13 cellular contexts compared by ENCODE assay signal in genomic region chr9:30732060-30732459, GRCh38.
"Had no signal": no experiment of that assay in that cellular context is flagged by ENCODE, and none has a peak within 500 bp of the region (broad histone marks: within the 10 kb centered on the region; RNA-seq: fewer than 3 reads in every experiment).

No MANE protein-coding gene starts in this region.

- DNase-seq: activated CD4-positive, alpha-beta memory T cell treated with anti-CD3 and anti-CD28 coated beads for 36 hours; activated gamma-delta T cell; activated T-cell treated with anti-CD3 and anti-CD28 coated beads, Interleukin-2, amount 50 U/mL, for 48 hours; cerebellar nuclear complex; glutamatergic neuron; occipital lobe; spleen; stimulated activated CD4-positive, alpha-beta T cell treated with anti-CD3 and anti-CD28 coated beads, Interleukin-1b, Interleukin-23, amount 100 ng/mL, for 48 hours; stimulated activated naive B cell treated with anti-CD40 and anti-IgM and Interleukin-4, amounts not matched to agents 10 μg/mL and 1 μg/mL and 100 μg/mL, for 72 hours had no signal

- H3K27ac ChIP-seq: prostate gland, spleen, tibial nerve had no signal

- H3K27ac Mint-ChIP-seq: activated CD4-positive, alpha-beta memory T cell treated with anti-CD3 and anti-CD28 coated beads for 36 hours; activated naive CD8-positive, alpha-beta T cell; natural killer cell treated with Interleukin-12 subunit alpha and Interleukin-12 subunit beta and Interleukin-15 and Interleukin-18, amount 100 ng/mL, for 72 hours; stimulated activated naive B cell treated with anti-CD40 and anti-IgM and Interleukin-4, amounts not matched to agents 10 μg/mL and 1 μg/mL and 100 μg/mL, for 72 hours had no signal

- H3K36me3 ChIP-seq: prostate gland, spleen, tibial nerve had no signal

- H3K27me3 Mint-ChIP-seq: activated CD4-positive, alpha-beta memory T cell treated with anti-CD3 and anti-CD28 coated beads for 36 hours; natural killer cell treated with Interleukin-12 subunit alpha and Interleukin-12 subunit beta and Interleukin-15 and Interleukin-18, amount 100 ng/mL, for 72 hours; stimulated activated naive B cell treated with anti-CD40 and anti-IgM and Interleukin-4, amounts not matched to agents 10 μg/mL and 1 μg/mL and 100 μg/mL, for 72 hours had no signal

- H3K4me1 ChIP-seq: prostate gland, spleen, tibial nerve had no signal

- H3K27me3 ChIP-seq: spleen, tibial nerve had no signal

- H3K4me3 ChIP-seq: prostate gland, spleen, tibial nerve had no signal

- H3K9me3 ChIP-seq: prostate gland, spleen, tibial nerve had no signal

- H3K9me3 Mint-ChIP-seq: activated CD4-positive, alpha-beta memory T cell treated with anti-CD3 and anti-CD28 coated beads for 36 hours; stimulated activated naive B cell treated with anti-CD40 and anti-IgM and Interleukin-4, amounts not matched to agents 10 μg/mL and 1 μg/mL and 100 μg/mL, for 72 hours had no signal

- H3K36me3 Mint-ChIP-seq: activated CD4-positive, alpha-beta memory T cell treated with anti-CD3 and anti-CD28 coated beads for 36 hours; activated naive CD8-positive, alpha-beta T cell; natural killer cell treated with Interleukin-12 subunit alpha and Interleukin-12 subunit beta and Interleukin-15 and Interleukin-18, amount 100 ng/mL, for 72 hours; stimulated activated naive B cell treated with anti-CD40 and anti-IgM and Interleukin-4, amounts not matched to agents 10 μg/mL and 1 μg/mL and 100 μg/mL, for 72 hours had no signal

- H3K4me3 Mint-ChIP-seq: activated CD4-positive, alpha-beta memory T cell treated with anti-CD3 and anti-CD28 coated beads for 36 hours; activated naive CD8-positive, alpha-beta T cell; natural killer cell treated with Interleukin-12 subunit alpha and Interleukin-12 subunit beta and Interleukin-15 and Interleukin-18, amount 100 ng/mL, for 72 hours; stimulated activated naive B cell treated with anti-CD40 and anti-IgM and Interleukin-4, amounts not matched to agents 10 μg/mL and 1 μg/mL and 100 μg/mL, for 72 hours had no signal

- H3K4me1 Mint-ChIP-seq: stimulated activated naive B cell treated with anti-CD40 and anti-IgM and Interleukin-4, amounts not matched to agents 10 μg/mL and 1 μg/mL and 100 μg/mL, for 72 hours had no signal
